ENCODE assay signal across 7 cellular contexts in the genomic region with DNA sequence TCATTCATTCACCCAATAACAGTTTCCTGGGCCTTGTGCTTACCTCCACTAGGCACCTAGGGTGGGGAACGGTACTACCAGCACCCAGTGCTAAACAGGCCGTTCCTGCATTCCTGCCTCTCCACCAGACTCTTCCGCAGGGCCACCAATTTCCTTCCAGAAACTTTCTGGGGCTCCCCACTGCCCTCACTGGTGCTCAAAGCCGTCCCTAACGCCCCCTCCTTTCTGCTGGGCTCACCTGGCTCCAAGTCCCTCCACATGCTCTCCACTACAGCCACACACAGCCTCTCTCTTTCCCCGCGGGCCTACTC. TPM values are rescaled to one million over a fixed set of nuclear protein-coding genes. Genes with fewer than 3 reads are reported as not detected.
DNase-seq lines count a peak whose midpoint lies in the region; ATAC-seq and TF ChIP-seq lines count a peak whose summit lies in the region.

No MANE protein-coding gene starts in this region.

- peak; percentile 1 for ATAC-seq in HG03571 (IDR thresholded peaks at IDR 0.05; ENCODE audit: unreplicated experiment)
- ATAC-seq in GM21737 (IDR thresholded peaks at IDR 0.05; ENCODE audit: unreplicated experiment), result no peak

- peak overlapping the region; percentile 90 for H3K27ac ChIP-seq in suprapubic skin

- WGBS in suprapubic skin, result 57% methylated on average over 7 of the region's 7 CpGs

- no peak for DNase-seq in activated T-helper 1 cell treated with anti-CD3 and anti-CD28 coated beads, Interleukin-12 subunit alpha, Interleukin-12 subunit beta, Interleukin-2, Interleukin-4 antibody, amounts not matched to agents 30 ng/mL and 10 ng/mL and 1 ng/mL, durations not matched to agents 14 hours and 24 hours and 36 hours (ENCODE audit: low spot score)
- DNase-seq in suprapubic skin (ENCODE audit: low spot score in 2 of 2), result no peak
- DNase-seq in EL, result no peak
- DNase-seq in amniotic stem cell (lab: John Stamatoyannopoulos, UW), result no peak

- H3K4me1 ChIP-seq in suprapubic skin, result peaks cover 26% of the 10 kb centered on the region

- H3K36me3 Mint-ChIP-seq in activated T-helper 1 cell treated with anti-CD3 and anti-CD28 coated beads, Interleukin-12 subunit alpha, Interleukin-12 subunit beta, Interleukin-2, Interleukin-4 antibody, amounts not matched to agents 30 ng/mL and 10 ng/mL and 1 ng/mL, durations not matched to agents 14 hours and 24 hours and 36 hours (ENCODE audit: low read depth), result peaks cover 50% of the 10 kb centered on the region

- H3K27me3 Mint-ChIP-seq in activated T-helper 1 cell treated with anti-CD3 and anti-CD28 coated beads, Interleukin-12 subunit alpha, Interleukin-12 subunit beta, Interleukin-2, Interleukin-4 antibody, amounts not matched to agents 30 ng/mL and 10 ng/mL and 1 ng/mL, durations not matched to agents 14 hours and 24 hours and 36 hours (ENCODE audit: insufficient read depth), result no peaks in the 10 kb centered on the region

- H3K9me3 ChIP-seq in iPS-18c (ENCODE audit: control insufficient read depth, insufficient read depth, low read length) (no peaks in the 10 kb centered on the region), suprapubic skin (no peaks in the 10 kb centered on the region)

- no peaks in the 10 kb centered on the region for H3K9me3 Mint-ChIP-seq in activated T-helper 1 cell treated with anti-CD3 and anti-CD28 coated beads, Interleukin-12 subunit alpha, Interleukin-12 subunit beta, Interleukin-2, Interleukin-4 antibody, amounts not matched to agents 30 ng/mL and 10 ng/mL and 1 ng/mL, durations not matched to agents 14 hours and 24 hours and 36 hours

- peak overlapping the region; percentile 97 for H3K27ac Mint-ChIP-seq in activated T-helper 1 cell treated with anti-CD3 and anti-CD28 coated beads, Interleukin-12 subunit alpha, Interleukin-12 subunit beta, Interleukin-2, Interleukin-4 antibody, amounts not matched to agents 30 ng/mL and 10 ng/mL and 1 ng/mL, durations not matched to agents 14 hours and 24 hours and 36 hours

- peaks cover 72% of the 10 kb centered on the region for H3K4me1 Mint-ChIP-seq in activated T-helper 1 cell treated with anti-CD3 and anti-CD28 coated beads, Interleukin-12 subunit alpha, Interleukin-12 subunit beta, Interleukin-2, Interleukin-4 antibody, amounts not matched to agents 30 ng/mL and 10 ng/mL and 1 ng/mL, durations not matched to agents 14 hours and 24 hours and 36 hours (ENCODE audit: low read depth)

- no peak for TF ChIP-seq POLR2A in suprapubic skin (IDR thresholded peaks at IDR 0.05)

- TF ChIP-seq EP300 in suprapubic skin (IDR thresholded peaks at IDR 0.05), result no peak

- H3K4me3 ChIP-seq in iPS-18c (ENCODE audit: insufficient read depth, low read depth, low read length) (peak overlapping the region; percentile 62), suprapubic skin (peak overlapping the region; percentile 82)

- intact Hi-C loops in activated T-helper 1 cell treated with anti-CD3 and anti-CD28 coated beads, Interleukin-12 subunit alpha, Interleukin-12 subunit beta, Interleukin-2, Interleukin-4 antibody, amounts not matched to agents 30 ng/mL and 10 ng/mL and 1 ng/mL, durations not matched to agents 14 hours and 24 hours and 36 hours (cut with micrococcal nuclease), result no loop called here

- TF ChIP-seq CTCF in suprapubic skin (IDR thresholded peaks at IDR 0.05), result no peak

- H3K27me3 ChIP-seq in suprapubic skin, result no peaks in the 10 kb centered on the region

- no peaks in the 10 kb centered on the region for H3K36me3 ChIP-seq in suprapubic skin

- peak overlapping the region; percentile 89 for H3K4me3 Mint-ChIP-seq in activated T-helper 1 cell treated with anti-CD3 and anti-CD28 coated beads, Interleukin-12 subunit alpha, Interleukin-12 subunit beta, Interleukin-2, Interleukin-4 antibody, amounts not matched to agents 30 ng/mL and 10 ng/mL and 1 ng/mL, durations not matched to agents 14 hours and 24 hours and 36 hours

RNA-seq across cellular contexts. Expression of gene PHF19, which starts 1.4 kb away (rescaled TPM):
- 134 and 142 TPM in 2 replicates for total RNA-seq in activated T-helper 1 cell treated with anti-CD3 and anti-CD28 coated beads, Interleukin-12 subunit alpha, Interleukin-12 subunit beta, Interleukin-2, Interleukin-4 antibody, amounts not matched to agents 30 ng/mL and 10 ng/mL and 1 ng/mL, durations not matched to agents 14 hours and 24 hours and 36 hours
- total RNA-seq in suprapubic skin, result 10 to 100 TPM; 11.3 to 15.5 (median 13.8) TPM

RNA-seq across cellular contexts. Expression of gene PSMD5, which starts 32.9 kb away (rescaled TPM):
- 57.7 and 59.2 TPM in 2 replicates for total RNA-seq in activated T-helper 1 cell treated with anti-CD3 and anti-CD28 coated beads, Interleukin-12 subunit alpha, Interleukin-12 subunit beta, Interleukin-2, Interleukin-4 antibody, amounts not matched to agents 30 ng/mL and 10 ng/mL and 1 ng/mL, durations not matched to agents 14 hours and 24 hours and 36 hours
- total RNA-seq in suprapubic skin, result 10 to 100 TPM; 30.7 to 47.7 (median 33.0) TPM

RNA-seq across cellular contexts. Expression of gene TRAF1, which starts 51.0 kb away (rescaled TPM):
- 136 and 138 TPM in 2 replicates for total RNA-seq in activated T-helper 1 cell treated with anti-CD3 and anti-CD28 coated beads, Interleukin-12 subunit alpha, Interleukin-12 subunit beta, Interleukin-2, Interleukin-4 antibody, amounts not matched to agents 30 ng/mL and 10 ng/mL and 1 ng/mL, durations not matched to agents 14 hours and 24 hours and 36 hours
- total RNA-seq in suprapubic skin, result 10 to 100 TPM in 1 of 4 donors, 1 to 10 TPM in 3; 3.5 to 12.2 (median 7.5) TPM

Comparison
In these comparisons a context has a peak if more than half of its experiments do, and no peak if none do; other contexts are left out.
1. RNA of gene TRAF1, which starts 51.0 kb away (total RNA-seq): 136 to 138 TPM in activated T-helper 1 cell treated with anti-CD3 and anti-CD28 coated beads, Interleukin-12 subunit alpha, Interleukin-12 subunit beta, Interleukin-2, Interleukin-4 antibody, amounts not matched to agents 30 ng/mL and 10 ng/mL and 1 ng/mL, durations not matched to agents 14 hours and 24 hours and 36 hours; 3.5 to 12.2 TPM in suprapubic skin; every median in the first group is over 10 times any median in the second.